ENCODE assay signal across 1 cellular context in the genomic region with DNA sequence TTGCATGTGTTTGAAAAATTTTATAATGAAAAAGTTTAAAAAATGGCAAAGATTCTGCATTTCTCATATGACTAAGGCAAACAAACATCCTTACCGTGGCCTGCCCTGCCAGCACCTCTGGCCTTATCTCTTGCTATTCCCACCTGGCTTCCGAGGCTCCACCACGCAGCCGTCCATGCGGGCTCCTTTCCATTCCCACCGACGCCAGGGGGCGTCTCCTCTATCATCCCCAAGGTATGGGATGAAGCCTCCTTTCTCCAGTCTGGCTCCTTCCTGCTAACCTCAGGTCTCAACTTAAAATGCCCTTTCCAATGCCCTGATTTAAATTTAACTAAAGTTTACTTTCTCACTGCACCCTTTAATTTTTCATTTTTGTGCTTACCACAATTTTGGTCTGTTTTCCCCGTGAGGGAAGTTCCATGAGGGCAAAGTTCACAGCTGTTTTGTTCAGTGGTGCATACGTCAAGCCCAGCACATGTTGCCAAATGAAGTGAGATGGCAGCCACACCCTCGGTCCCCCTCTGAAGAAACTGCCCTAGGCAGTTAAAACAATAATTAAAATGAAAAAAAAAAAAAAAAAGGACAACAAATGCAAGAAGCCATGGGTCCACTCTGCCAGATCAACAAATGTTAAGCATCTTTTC.
A peak's percentile ranks its signal among the peaks of the same experiment; 100 is the strongest.
TF ChIP-seq lines count a peak whose summit lies in the region.

No MANE protein-coding gene starts in this region.

TF ChIP-seq in HepG2, 621 proteins besides CTCF, POLR2A, EP300 and RAD21 (continued from another document and continues in another):
- TF ChIP-seq ZBTB40 (IDR thresholded peaks at IDR 0.05) (no peak), ZBTB40 (CRISPR knock-in tag; IDR thresholded peaks at IDR 0.05) (no peak), SKI (IDR thresholded peaks at IDR 0.05; ENCODE audit: partially characterized antibody) (no peak), GATAD2A (CRISPR knock-in tag; IDR thresholded peaks at IDR 0.05) (peak; percentile 19; the same call in 1 of the 2 replicates), ARNT (IDR thresholded peaks at IDR 0.05) (no peak), FOXK2 (IDR thresholded peaks at IDR 0.05) (no peak), TP53 (CRISPR knock-in tag; conservative IDR thresholded peaks at IDR 0.05) (no peak), ZNF792 (CRISPR knock-in tag; IDR thresholded peaks at IDR 0.05) (0 out of 2 replicates have a peak, but pooled peaks have one; percentile 31), ZFAT (CRISPR knock-in tag; conservative IDR thresholded peaks at IDR 0.05) (no peak), ERF (CRISPR knock-in tag; IDR thresholded peaks at IDR 0.05) (peak; percentile 47; the same call in 1 of the 2 replicates), KLF13 (CRISPR knock-in tag; IDR thresholded peaks at IDR 0.05) (no peak), ZBTB44 (CRISPR knock-in tag; IDR thresholded peaks at IDR 0.05) (no peak), HMGXB3 (CRISPR knock-in tag; IDR thresholded peaks at IDR 0.05; ENCODE audit: borderline replicate concordance) (no peak), CENPBD1 (CRISPR knock-in tag; IDR thresholded peaks at IDR 0.05; ENCODE audit: borderline replicate concordance, low read depth) (no peak), ZNF879 (CRISPR knock-in tag; IDR thresholded peaks at IDR 0.05) (no peak), XBP1 (CRISPR knock-in tag; IDR thresholded peaks at IDR 0.05) (no peak), KDM2A (CRISPR knock-in tag; IDR thresholded peaks at IDR 0.05; ENCODE audit: borderline replicate concordance, low read depth) (peak; percentile 62; the same call in 1 of the 2 replicates), U2AF1 (optimal IDR thresholded peaks at IDR 0.05; ENCODE audit: low read depth, low read length) (no peak), ATRX (CRISPR knock-in tag; IDR thresholded peaks at IDR 0.05; ENCODE audit: borderline replicate concordance) (no peak), ZNF382 (CRISPR knock-in tag; IDR thresholded peaks at IDR 0.05; ENCODE audit: borderline replicate concordance) (no peak), SAFB2 (CRISPR knock-in tag; IDR thresholded peaks at IDR 0.05; ENCODE audit: borderline replicate concordance, low read depth) (no peak), PHF20 (CRISPR knock-in tag; IDR thresholded peaks at IDR 0.05) (no peak), TEAD3 (CRISPR knock-in tag; optimal IDR thresholded peaks at IDR 0.05; ENCODE audit: borderline replicate concordance) (peak; percentile 60), FOXP4 (CRISPR knock-in tag; IDR thresholded peaks at IDR 0.05) (0 out of 2 replicates have a peak, but pooled peaks have one; percentile 23), ZBTB25 (CRISPR knock-in tag; IDR thresholded peaks at IDR 0.05) (no peak), TBP (CRISPR knock-in tag; IDR thresholded peaks at IDR 0.05) (no peak), JUNB (CRISPR knock-in tag; IDR thresholded peaks at IDR 0.05; ENCODE audit: borderline replicate concordance) (no peak), RAD51 (IDR thresholded peaks at IDR 0.05; ENCODE audit: borderline replicate concordance) (no peak), MIER2 (CRISPR knock-in tag; IDR thresholded peaks at IDR 0.05) (no peak), CBX5 (CRISPR knock-in tag; IDR thresholded peaks at IDR 0.05; ENCODE audit: borderline replicate concordance) (0 out of 2 replicates have a peak, but pooled peaks have one; percentile 57), TFDP2 (CRISPR knock-in tag; IDR thresholded peaks at IDR 0.05) (no peak)
- TF ChIP-seq, protein P1, sequence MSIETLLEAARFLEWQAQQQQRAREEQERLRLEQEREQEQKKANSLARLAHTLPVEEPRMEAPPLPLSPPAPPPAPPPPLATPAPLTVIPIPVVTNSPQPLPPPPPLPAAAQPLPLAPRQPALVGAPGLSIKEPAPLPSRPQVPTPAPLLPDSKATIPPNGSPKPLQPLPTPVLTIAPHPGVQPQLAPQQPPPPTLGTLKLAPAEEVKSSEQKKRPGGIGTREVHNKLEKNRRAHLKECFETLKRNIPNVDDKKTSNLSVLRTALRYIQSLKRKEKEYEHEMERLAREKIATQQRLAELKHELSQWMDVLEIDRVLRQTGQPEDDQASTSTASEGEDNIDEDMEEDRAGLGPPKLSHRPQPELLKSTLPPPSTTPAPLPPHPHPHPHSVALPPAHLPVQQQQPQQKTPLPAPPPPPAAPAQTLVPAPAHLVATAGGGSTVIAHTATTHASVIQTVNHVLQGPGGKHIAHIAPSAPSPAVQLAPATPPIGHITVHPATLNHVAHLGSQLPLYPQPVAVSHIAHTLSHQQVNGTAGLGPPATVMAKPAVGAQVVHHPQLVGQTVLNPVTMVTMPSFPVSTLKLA (IDR thresholded peaks at IDR 0.05) = no peak
- TF ChIP-seq, protein P2, sequence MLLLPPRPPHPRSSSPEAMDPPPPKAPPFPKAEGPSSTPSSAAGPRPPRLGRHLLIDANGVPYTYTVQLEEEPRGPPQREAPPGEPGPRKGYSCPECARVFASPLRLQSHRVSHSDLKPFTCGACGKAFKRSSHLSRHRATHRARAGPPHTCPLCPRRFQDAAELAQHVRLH (CRISPR knock-in tag; IDR thresholded peaks at IDR 0.05; ENCODE audit: borderline replicate concordance, low read depth) = peak; percentile 40; the same call in 1 of the 2 replicates
